ENCODE assay signal across 16 cellular contexts in genomic region chr1:176628775-176629174, GRCh38.
"Had no signal": no experiment of that assay in that cellular context is flagged by ENCODE, and none has a peak within 500 bp of the region (broad histone marks: within the 10 kb centered on the region; RNA-seq: fewer than 3 reads in every experiment).

No MANE protein-coding gene starts in this region.

- DNase-seq: KBM-7, MV-4-11, NCI-H1048, NCI-H1105, NCI-H1417, NCI-H1436 treated with DMSO at 0.1 percent for 48 hours, NCI-H187, NCI-H2029, NCI-H2081 treated with DMSO at 0.1 percent for 48 hours, NCI-H2227 treated with DMSO at 0.1 percent for 48 hours, NCI-H526, Right ventricle myocardium superior, RPMI8226, SK-N-SH, SW 1271, T-cell had no signal

- ATAC-seq: T-cell had no signal
